ENCODE assay signal across 1 cellular context in the genomic region with DNA sequence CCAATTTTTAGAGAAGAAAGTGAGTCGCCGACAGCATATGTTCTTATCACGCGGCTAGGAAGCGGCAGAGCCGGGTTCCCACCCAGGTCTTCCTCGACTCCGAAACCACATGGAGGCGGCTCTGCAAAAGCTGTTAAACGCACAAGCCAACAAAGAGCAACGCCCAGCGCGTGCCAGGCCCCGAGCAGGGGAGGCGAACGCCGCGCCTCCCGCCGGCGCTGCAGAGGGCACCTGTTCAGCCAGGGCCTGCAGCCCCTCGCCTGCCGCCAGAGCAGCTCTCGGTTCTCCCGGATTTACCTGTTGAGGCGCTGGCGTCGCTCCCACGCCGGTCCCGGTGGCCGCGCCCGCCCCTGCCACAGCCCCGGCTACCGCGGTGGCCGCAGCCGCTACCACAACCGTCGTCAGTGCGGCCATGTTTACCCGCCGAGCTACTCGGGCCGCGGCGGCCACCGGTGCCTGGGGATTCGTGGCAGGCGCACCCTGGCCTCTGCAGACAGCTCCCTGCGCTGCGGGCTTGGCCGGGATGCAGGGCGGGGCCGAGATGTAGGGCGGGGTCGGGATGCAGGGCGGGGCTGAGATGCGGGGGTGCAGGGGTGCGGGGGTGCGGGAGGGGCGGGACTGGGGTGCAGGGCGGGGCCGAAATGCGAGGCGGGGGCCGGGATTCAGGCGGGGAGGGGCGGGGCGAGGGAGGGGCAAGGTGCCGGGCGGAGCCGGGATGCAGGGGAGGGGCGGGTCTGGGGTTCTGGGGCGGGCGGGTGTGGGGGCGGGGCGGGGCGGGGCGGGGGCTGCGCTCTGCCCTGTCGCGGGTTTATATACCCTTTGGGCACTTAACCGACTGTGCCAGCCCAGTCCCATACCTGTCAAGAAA.
TF ChIP-seq lines count a peak whose summit lies in the region.

A gene with protein sequence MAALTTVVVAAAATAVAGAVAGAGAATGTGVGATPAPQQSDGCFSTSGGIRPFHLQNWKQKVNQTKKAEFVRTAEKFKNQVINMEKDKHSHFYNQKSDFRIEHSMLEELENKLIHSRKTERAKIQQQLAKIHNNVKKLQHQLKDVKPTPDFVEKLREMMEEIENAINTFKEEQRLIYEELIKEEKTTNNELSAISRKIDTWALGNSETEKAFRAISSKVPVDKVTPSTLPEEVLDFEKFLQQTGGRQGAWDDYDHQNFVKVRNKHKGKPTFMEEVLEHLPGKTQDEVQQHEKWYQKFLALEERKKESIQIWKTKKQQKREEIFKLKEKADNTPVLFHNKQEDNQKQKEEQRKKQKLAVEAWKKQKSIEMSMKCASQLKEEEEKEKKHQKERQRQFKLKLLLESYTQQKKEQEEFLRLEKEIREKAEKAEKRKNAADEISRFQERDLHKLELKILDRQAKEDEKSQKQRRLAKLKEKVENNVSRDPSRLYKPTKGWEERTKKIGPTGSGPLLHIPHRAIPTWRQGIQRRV (minus strand): TSS at position 525 of the 868 bp plus-strand sequence. CDS start 111 bp downstream, at position 414.

TF ChIP-seq in K562, 482 proteins besides CTCF, POLR2A, EP300 and RAD21 (continued from another document):
- TF ChIP-seq ATF3 (IDR thresholded peaks at IDR 0.05): no peak
- TF ChIP-seq ATF3 (CRISPR knock-in tag; conservative IDR thresholded peaks at IDR 0.05): no peak
- no peak for TF ChIP-seq ELF2 (CRISPR knock-in tag; IDR thresholded peaks at IDR 0.05)
- TF ChIP-seq, protein P1, sequence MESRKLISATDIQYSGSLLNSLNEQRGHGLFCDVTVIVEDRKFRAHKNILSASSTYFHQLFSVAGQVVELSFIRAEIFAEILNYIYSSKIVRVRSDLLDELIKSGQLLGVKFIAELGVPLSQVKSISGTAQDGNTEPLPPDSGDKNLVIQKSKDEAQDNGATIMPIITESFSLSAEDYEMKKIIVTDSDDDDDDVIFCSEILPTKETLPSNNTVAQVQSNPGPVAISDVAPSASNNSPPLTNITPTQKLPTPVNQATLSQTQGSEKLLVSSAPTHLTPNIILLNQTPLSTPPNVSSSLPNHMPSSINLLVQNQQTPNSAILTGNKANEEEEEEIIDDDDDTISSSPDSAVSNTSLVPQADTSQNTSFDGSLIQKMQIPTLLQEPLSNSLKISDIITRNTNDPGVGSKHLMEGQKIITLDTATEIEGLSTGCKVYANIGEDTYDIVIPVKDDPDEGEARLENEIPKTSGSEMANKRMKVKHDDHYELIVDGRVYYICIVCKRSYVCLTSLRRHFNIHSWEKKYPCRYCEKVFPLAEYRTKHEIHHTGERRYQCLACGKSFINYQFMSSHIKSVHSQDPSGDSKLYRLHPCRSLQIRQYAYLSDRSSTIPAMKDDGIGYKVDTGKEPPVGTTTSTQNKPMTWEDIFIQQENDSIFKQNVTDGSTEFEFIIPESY (CRISPR knock-in tag; IDR thresholded peaks at IDR 0.05): 0 out of 2 replicates have a peak, but pooled peaks have one; percentile 48
- TF ChIP-seq, protein P2, sequence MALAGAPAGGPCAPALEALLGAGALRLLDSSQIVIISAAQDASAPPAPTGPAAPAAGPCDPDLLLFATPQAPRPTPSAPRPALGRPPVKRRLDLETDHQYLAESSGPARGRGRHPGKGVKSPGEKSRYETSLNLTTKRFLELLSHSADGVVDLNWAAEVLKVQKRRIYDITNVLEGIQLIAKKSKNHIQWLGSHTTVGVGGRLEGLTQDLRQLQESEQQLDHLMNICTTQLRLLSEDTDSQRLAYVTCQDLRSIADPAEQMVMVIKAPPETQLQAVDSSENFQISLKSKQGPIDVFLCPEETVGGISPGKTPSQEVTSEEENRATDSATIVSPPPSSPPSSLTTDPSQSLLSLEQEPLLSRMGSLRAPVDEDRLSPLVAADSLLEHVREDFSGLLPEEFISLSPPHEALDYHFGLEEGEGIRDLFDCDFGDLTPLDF (CRISPR knock-in tag; IDR thresholded peaks at IDR 0.05): peak; percentile 70; the same call in 1 of the 2 replicates
- TF ChIP-seq, protein P3, sequence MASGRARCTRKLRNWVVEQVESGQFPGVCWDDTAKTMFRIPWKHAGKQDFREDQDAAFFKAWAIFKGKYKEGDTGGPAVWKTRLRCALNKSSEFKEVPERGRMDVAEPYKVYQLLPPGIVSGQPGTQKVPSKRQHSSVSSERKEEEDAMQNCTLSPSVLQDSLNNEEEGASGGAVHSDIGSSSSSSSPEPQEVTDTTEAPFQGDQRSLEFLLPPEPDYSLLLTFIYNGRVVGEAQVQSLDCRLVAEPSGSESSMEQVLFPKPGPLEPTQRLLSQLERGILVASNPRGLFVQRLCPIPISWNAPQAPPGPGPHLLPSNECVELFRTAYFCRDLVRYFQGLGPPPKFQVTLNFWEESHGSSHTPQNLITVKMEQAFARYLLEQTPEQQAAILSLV (tag; IDR thresholded peaks at IDR 0.05): no peak
- peak; percentile 76; the same call in 1 of the 2 replicates for TF ChIP-seq FOXK1 (CRISPR knock-in tag; IDR thresholded peaks at IDR 0.05; ENCODE audit: borderline replicate concordance)
- 0 out of 2 replicates have a peak, but pooled peaks have one; percentile 23 for TF ChIP-seq EGR1 (conservative IDR thresholded peaks at IDR 0.05)
- TF ChIP-seq ZNF253 (CRISPR knock-in tag; conservative IDR thresholded peaks at IDR 0.05): no peak
- peak; percentile 68 for TF ChIP-seq SUPT5H (IDR thresholded peaks at IDR 0.05)
- 0 out of 2 replicates have a peak, but pooled peaks have one; percentile 37 for TF ChIP-seq POLR2AphosphoS5 (IDR thresholded peaks at IDR 0.05; ENCODE audit: control insufficient read depth, insufficient read depth, low read depth, low read length)
- peak; percentile 54 for TF ChIP-seq CCNT2 (IDR thresholded peaks at IDR 0.05; ENCODE audit: borderline replicate concordance, extremely low read depth, insufficient read length, low read depth, low read length)
- TF ChIP-seq PHF20 (IDR thresholded peaks at IDR 0.05; ENCODE audit: partially characterized antibody): peak; percentile 56
- no peak for TF ChIP-seq PPARD (CRISPR knock-in tag; IDR thresholded peaks at IDR 0.05)
- no peak for TF ChIP-seq SMAD2 (IDR thresholded peaks at IDR 0.05; ENCODE audit: low read depth, low read length)
- no peak for TF ChIP-seq PTTG1 (tag; IDR thresholded peaks at IDR 0.05; ENCODE audit: low read depth)
- TF ChIP-seq HDAC1 (IDR thresholded peaks at IDR 0.05): peak in 1 of 2 experiments; percentile 35; a peak in 1 of 4 replicates
- no peak for TF ChIP-seq ILF3 (IDR thresholded peaks at IDR 0.05; ENCODE audit: borderline replicate concordance)
- TF ChIP-seq XRCC4 (IDR thresholded peaks at IDR 0.05; ENCODE audit: extremely low read depth, insufficient read depth, insufficient read length): no peak
- TF ChIP-seq, protein P4, sequence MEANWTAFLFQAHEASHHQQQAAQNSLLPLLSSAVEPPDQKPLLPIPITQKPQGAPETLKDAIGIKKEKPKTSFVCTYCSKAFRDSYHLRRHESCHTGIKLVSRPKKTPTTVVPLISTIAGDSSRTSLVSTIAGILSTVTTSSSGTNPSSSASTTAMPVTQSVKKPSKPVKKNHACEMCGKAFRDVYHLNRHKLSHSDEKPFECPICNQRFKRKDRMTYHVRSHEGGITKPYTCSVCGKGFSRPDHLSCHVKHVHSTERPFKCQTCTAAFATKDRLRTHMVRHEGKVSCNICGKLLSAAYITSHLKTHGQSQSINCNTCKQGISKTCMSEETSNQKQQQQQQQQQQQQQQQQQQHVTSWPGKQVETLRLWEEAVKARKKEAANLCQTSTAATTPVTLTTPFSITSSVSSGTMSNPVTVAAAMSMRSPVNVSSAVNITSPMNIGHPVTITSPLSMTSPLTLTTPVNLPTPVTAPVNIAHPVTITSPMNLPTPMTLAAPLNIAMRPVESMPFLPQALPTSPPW (CRISPR knock-in tag; IDR thresholded peaks at IDR 0.05): peak; percentile 84
- TF ChIP-seq POLR2AphosphoS2 (IDR thresholded peaks at IDR 0.05; ENCODE audit: low read length): no peak
- TF ChIP-seq ZBTB43 (CRISPR knock-in tag; IDR thresholded peaks at IDR 0.05): peak; percentile 49; the same call in 1 of the 2 replicates
- peak; percentile 21; the same call in 1 of the 2 replicates for TF ChIP-seq EP400 (IDR thresholded peaks at IDR 0.05)
- TF ChIP-seq, protein P5, sequence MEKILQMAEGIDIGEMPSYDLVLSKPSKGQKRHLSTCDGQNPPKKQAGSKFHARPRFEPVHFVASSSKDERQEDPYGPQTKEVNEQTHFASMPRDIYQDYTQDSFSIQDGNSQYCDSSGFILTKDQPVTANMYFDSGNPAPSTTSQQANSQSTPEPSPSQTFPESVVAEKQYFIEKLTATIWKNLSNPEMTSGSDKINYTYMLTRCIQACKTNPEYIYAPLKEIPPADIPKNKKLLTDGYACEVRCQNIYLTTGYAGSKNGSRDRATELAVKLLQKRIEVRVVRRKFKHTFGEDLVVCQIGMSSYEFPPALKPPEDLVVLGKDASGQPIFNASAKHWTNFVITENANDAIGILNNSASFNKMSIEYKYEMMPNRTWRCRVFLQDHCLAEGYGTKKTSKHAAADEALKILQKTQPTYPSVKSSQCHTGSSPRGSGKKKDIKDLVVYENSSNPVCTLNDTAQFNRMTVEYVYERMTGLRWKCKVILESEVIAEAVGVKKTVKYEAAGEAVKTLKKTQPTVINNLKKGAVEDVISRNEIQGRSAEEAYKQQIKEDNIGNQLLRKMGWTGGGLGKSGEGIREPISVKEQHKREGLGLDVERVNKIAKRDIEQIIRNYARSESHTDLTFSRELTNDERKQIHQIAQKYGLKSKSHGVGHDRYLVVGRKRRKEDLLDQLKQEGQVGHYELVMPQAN (IDR thresholded peaks at IDR 0.05; ENCODE audit: borderline replicate concordance): no peak
- TF ChIP-seq CXXC5 (CRISPR knock-in tag; IDR thresholded peaks at IDR 0.05): peak; percentile 62
- TF ChIP-seq CEBPG (CRISPR knock-in tag; IDR thresholded peaks at IDR 0.05): no peak
- no peak for TF ChIP-seq CEBPG (tag; conservative IDR thresholded peaks at IDR 0.05 in 1 of 2, IDR thresholded peaks at IDR 0.05 in 1 of 2)
- no peak for TF ChIP-seq ZNF785 (CRISPR knock-in tag; IDR thresholded peaks at IDR 0.05)
- no peak for TF ChIP-seq RCOR1 (IDR thresholded peaks at IDR 0.05; ENCODE audit: borderline replicate concordance in 1 of 2, low read depth in 2 of 2, low read length in 2 of 2)
- no peak for TF ChIP-seq ZNF197 (CRISPR knock-in tag; IDR thresholded peaks at IDR 0.05; ENCODE audit: low read depth)
- 0 out of 2 replicates have a peak, but pooled peaks have one; percentile 9 for TF ChIP-seq CHD2 (IDR thresholded peaks at IDR 0.05; ENCODE audit: low read depth, low read length)
- no peak for TF ChIP-seq ZFP1 (CRISPR knock-in tag; IDR thresholded peaks at IDR 0.05)
- no peak for TF ChIP-seq ZNF408 (CRISPR knock-in tag; IDR thresholded peaks at IDR 0.05; ENCODE audit: low read depth)
- TF ChIP-seq, protein P6, sequence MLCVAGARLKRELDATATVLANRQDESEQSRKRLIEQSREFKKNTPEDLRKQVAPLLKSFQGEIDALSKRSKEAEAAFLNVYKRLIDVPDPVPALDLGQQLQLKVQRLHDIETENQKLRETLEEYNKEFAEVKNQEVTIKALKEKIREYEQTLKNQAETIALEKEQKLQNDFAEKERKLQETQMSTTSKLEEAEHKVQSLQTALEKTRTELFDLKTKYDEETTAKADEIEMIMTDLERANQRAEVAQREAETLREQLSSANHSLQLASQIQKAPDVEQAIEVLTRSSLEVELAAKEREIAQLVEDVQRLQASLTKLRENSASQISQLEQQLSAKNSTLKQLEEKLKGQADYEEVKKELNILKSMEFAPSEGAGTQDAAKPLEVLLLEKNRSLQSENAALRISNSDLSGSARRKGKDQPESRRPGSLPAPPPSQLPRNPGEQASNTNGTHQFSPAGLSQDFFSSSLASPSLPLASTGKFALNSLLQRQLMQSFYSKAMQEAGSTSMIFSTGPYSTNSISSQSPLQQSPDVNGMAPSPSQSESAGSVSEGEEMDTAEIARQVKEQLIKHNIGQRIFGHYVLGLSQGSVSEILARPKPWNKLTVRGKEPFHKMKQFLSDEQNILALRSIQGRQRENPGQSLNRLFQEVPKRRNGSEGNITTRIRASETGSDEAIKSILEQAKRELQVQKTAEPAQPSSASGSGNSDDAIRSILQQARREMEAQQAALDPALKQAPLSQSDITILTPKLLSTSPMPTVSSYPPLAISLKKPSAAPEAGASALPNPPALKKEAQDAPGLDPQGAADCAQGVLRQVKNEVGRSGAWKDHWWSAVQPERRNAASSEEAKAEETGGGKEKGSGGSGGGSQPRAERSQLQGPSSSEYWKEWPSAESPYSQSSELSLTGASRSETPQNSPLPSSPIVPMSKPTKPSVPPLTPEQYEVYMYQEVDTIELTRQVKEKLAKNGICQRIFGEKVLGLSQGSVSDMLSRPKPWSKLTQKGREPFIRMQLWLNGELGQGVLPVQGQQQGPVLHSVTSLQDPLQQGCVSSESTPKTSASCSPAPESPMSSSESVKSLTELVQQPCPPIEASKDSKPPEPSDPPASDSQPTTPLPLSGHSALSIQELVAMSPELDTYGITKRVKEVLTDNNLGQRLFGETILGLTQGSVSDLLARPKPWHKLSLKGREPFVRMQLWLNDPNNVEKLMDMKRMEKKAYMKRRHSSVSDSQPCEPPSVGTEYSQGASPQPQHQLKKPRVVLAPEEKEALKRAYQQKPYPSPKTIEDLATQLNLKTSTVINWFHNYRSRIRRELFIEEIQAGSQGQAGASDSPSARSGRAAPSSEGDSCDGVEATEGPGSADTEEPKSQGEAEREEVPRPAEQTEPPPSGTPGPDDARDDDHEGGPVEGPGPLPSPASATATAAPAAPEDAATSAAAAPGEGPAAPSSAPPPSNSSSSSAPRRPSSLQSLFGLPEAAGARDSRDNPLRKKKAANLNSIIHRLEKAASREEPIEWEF (CRISPR knock-in tag; IDR thresholded peaks at IDR 0.05): no peak
- TF ChIP-seq ZNF695 (CRISPR knock-in tag; IDR thresholded peaks at IDR 0.05): no peak
TF ChIP-seq in K562: peak in this region for 77.
